In genomic region chr20:36235892-36236785, GRCh38 we compare ENCODE assay signal across 1 cellular context.
TF ChIP-seq lines count a peak whose summit lies in the region.

Gene AAR2, plus strand, starts transcription at chr20:36236478. Its CDS starts 3,391 bp downstream, at chr20:36239869.

TF ChIP-seq in WTC11, 78 proteins besides CTCF, POLR2A, EP300 and RAD21 (continued from another document):
- TF ChIP-seq USF1 (CRISPR knock-in tag; IDR thresholded peaks at IDR 0.05) (peak; percentile 53; the same call in 1 of the 2 replicates), ETV6 (CRISPR knock-in tag; IDR thresholded peaks at IDR 0.05) (no peak), PREB (CRISPR knock-in tag; IDR thresholded peaks at IDR 0.05; ENCODE audit: borderline replicate concordance) (0 out of 2 replicates have a peak, but pooled peaks have one; percentile 0), FOXK1 (CRISPR knock-in tag; IDR thresholded peaks at IDR 0.05) (peak; percentile 60), SP1 (CRISPR knock-in tag; conservative IDR thresholded peaks at IDR 0.05) (peak; percentile 78), ZNF512 (CRISPR knock-in tag; IDR thresholded peaks at IDR 0.05; ENCODE audit: borderline replicate concordance) (no peak), E2F4 (CRISPR knock-in tag; IDR thresholded peaks at IDR 0.05; ENCODE audit: borderline replicate concordance, low read depth) (no peak), E2F1 (CRISPR knock-in tag; IDR thresholded peaks at IDR 0.05) (no peak), FOXP4 (CRISPR knock-in tag; IDR thresholded peaks at IDR 0.05) (peak; percentile 53; the same call in 1 of the 2 replicates), ZNF532 (CRISPR knock-in tag; IDR thresholded peaks at IDR 0.05; ENCODE audit: borderline replicate concordance) (no peak; the same call in 1 of the 2 replicates), GABPB1 (CRISPR knock-in tag; IDR thresholded peaks at IDR 0.05) (peak; percentile 95), ERG (CRISPR knock-in tag; IDR thresholded peaks at IDR 0.05) (no peak), GRHL2 (CRISPR knock-in tag; IDR thresholded peaks at IDR 0.05; ENCODE audit: insufficient replicate concordance, severe bottlenecking) (no peak), TP53 (CRISPR knock-in tag; IDR thresholded peaks at IDR 0.05) (no peak), FOXJ3 (CRISPR knock-in tag; IDR thresholded peaks at IDR 0.05; ENCODE audit: borderline replicate concordance) (no peak; the same call in 1 of the 2 replicates), CDX4 (CRISPR knock-in tag; IDR thresholded peaks at IDR 0.05; ENCODE audit: borderline replicate concordance) (no peak), HMGA2 (CRISPR knock-in tag; IDR thresholded peaks at IDR 0.05) (no peak), ARID4B (CRISPR knock-in tag; IDR thresholded peaks at IDR 0.05; ENCODE audit: borderline replicate concordance) (peak; percentile 84), TEAD1 (CRISPR knock-in tag; IDR thresholded peaks at IDR 0.05) (peak; percentile 83), NFE2L1 (CRISPR knock-in tag; IDR thresholded peaks at IDR 0.05) (peak; percentile 71), NFYB (CRISPR knock-in tag; conservative IDR thresholded peaks at IDR 0.05; ENCODE audit: low read depth) (peak; percentile 8; the same call in 1 of the 2 replicates), TEAD4 (CRISPR knock-in tag; IDR thresholded peaks at IDR 0.05) (0 out of 2 replicates have a peak, but pooled peaks have one; percentile 60), FOXP1 (CRISPR knock-in tag; IDR thresholded peaks at IDR 0.05; ENCODE audit: borderline replicate concordance) (0 out of 2 replicates have a peak, but pooled peaks have one; percentile 54), MYBL2 (CRISPR knock-in tag; IDR thresholded peaks at IDR 0.05) (peak; percentile 75; the same call in 1 of the 2 replicates)
